In the genomic region with DNA sequence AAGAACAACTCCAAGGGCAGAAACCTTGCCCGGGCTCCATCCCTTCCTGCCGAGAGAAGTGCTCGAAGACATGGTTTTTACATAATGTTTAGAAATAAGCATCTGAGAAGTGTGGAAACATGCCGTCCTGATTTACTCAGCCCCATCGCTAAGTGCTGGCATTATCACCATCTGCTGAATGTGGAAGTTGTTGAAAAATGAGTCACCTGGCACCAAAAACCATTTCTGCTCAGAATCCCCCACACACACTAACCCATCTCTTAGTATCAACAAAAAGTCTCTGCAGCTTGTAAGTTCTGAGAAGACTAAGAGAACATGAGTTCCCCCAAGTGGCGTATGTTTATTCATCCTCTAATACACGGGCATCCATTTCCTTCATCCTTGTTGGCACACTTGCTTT, we compare ENCODE assay signal across 12 cellular contexts. TPM values are rescaled to one million over a fixed set of nuclear protein-coding genes. Genes with fewer than 3 reads are reported as not detected.
DNase-seq lines count a peak whose midpoint lies in the region; ATAC-seq, FAIRE-seq and TF ChIP-seq lines count a peak whose summit lies in the region.
"Had no signal": no experiment of that assay in that cellular context is flagged by ENCODE, and none has a peak within 500 bp of the region (broad histone marks: within the 10 kb centered on the region; RNA-seq: fewer than 3 reads in every experiment).

No MANE protein-coding gene starts in this region.

- no peak overlapping the region for H3K9ac ChIP-seq in neural progenitor cell

- no peak overlapping the region for H3K4me3 ChIP-seq in fibroblast of the aortic adventitia (ENCODE audit: low read depth, low read length)
- H3K4me3 ChIP-seq in neural progenitor cell: no peak overlapping the region
- no peak overlapping the region for H3K4me3 ChIP-seq in OCI-LY7 (ENCODE audit: low read depth, low read length, poor library complexity, severe bottlenecking)
- H3K4me3 ChIP-seq: dorsolateral prefrontal cortex, GM23338, sigmoid colon, SJCRH30 had no signal

- H3K27ac Mint-ChIP-seq in HFFc6 (no peak overlapping the region), neural progenitor cell (no peak overlapping the region)
- H3K27ac Mint-ChIP-seq: GM23338 had no signal

- no TSS peak for BruUV-seq in OCI-LY7 (replicated peaks; lab: Mats Ljungman, UMichigan)

- H3K27me3 Mint-ChIP-seq in HFFc6 (ENCODE audit: insufficient read depth): peaks cover 24% of the 10 kb centered on the region
- peaks cover 3% of the 10 kb centered on the region for H3K27me3 Mint-ChIP-seq in neural progenitor cell (ENCODE audit: insufficient read depth, low read depth)

- DNase-seq in HFFc6 (peak; percentile 24), fibroblast of the aortic adventitia (ENCODE audit: low read depth) (peak; percentile 84), stromal cell of bone marrow (ENCODE audit: low read depth) (peak; percentile 44), neural progenitor cell (ENCODE audit: low spot score) (no peak), OCI-LY7 (ENCODE audit: low spot score) (no peak), D721Med (ENCODE audit: insufficient read length, low spot score) (no peak)
- DNase-seq: activated CD4-positive, CD25-positive, alpha-beta regulatory T cell; sigmoid colon; SJCRH30 had no signal

- H3K27me3 ChIP-seq in neural progenitor cell: no peaks in the 10 kb centered on the region
- H3K27me3 ChIP-seq: dorsolateral prefrontal cortex, sigmoid colon had no signal

- TF ChIP-seq CTCF in HFFc6 (IDR thresholded peaks at IDR 0.05): no peak
- TF ChIP-seq CTCF in fibroblast of the aortic adventitia (IDR thresholded peaks at IDR 0.05; ENCODE audit: insufficient read depth, low read length): no peak
- no peak for TF ChIP-seq CTCF in neural progenitor cell (IDR thresholded peaks at IDR 0.05)
- no peak for TF ChIP-seq CTCF in OCI-LY7 (conservative IDR thresholded peaks at IDR 0.05; ENCODE audit: low read length)
- no peak for TF ChIP-seq CTCF in D721Med (IDR thresholded peaks at IDR 0.05; ENCODE audit: insufficient read depth, missing control alignments)

- H3K27ac ChIP-seq in neural progenitor cell (no peak overlapping the region), OCI-LY7 (ENCODE audit: low read depth, low read length, poor library complexity, severe bottlenecking) (no peak overlapping the region)
- H3K27ac ChIP-seq: SJCRH30 had no signal

- no peak for FAIRE-seq in D721Med (lab: Jason Lieb, UNC)

- H3F3A ChIP-seq in neural progenitor cell (ENCODE audit: low read depth): no peaks in the 10 kb centered on the region

- ATAC-seq in SK-N-SH treated with all-trans-retinoic acid at 6 μM for 48 hours: peak; percentile 36; the same call in 2 of the 3 replicates
- ATAC-seq: GM23338 had no signal

- no peaks in the 10 kb centered on the region for H3K9me3 Mint-ChIP-seq in HFFc6
- H3K9me3 Mint-ChIP-seq in neural progenitor cell: no peaks in the 10 kb centered on the region
- H3K9me3 Mint-ChIP-seq: GM23338 had no signal

- H3K9me3 ChIP-seq in neural progenitor cell (ENCODE audit: low read depth): no peaks in the 10 kb centered on the region
- H3K9me3 ChIP-seq in OCI-LY7 (ENCODE audit: low read length): no peaks in the 10 kb centered on the region
- H3K9me3 ChIP-seq: sigmoid colon, SJCRH30 had no signal

- H2AFZ ChIP-seq in neural progenitor cell (replicated peaks) (no peak overlapping the region), OCI-LY7 (ENCODE audit: low read length) (no peak overlapping the region)
- H2AFZ ChIP-seq: GM23338 had no signal

- CTCF ChIA-PET in OCI-LY7 (lab: Charles Lee; ENCODE audit: unreplicated experiment): no interaction called here

- H3K36me3 Mint-ChIP-seq in HFFc6 (ENCODE audit: low read depth) (no peaks in the 10 kb centered on the region), neural progenitor cell (no peaks in the 10 kb centered on the region)

- H3K36me3 ChIP-seq in neural progenitor cell (no peaks in the 10 kb centered on the region), OCI-LY7 (ENCODE audit: insufficient read depth, low read length) (no peaks in the 10 kb centered on the region)
- H3K36me3 ChIP-seq: sigmoid colon, SJCRH30 had no signal

- H3K79me2 ChIP-seq in neural progenitor cell (ENCODE audit: low read depth) (no peaks in the 10 kb centered on the region), OCI-LY7 (ENCODE audit: insufficient read depth, low read depth, low read length) (no peaks in the 10 kb centered on the region)

- H4K20me1 ChIP-seq in neural progenitor cell (ENCODE audit: low read depth): no peaks in the 10 kb centered on the region
- H4K20me1 ChIP-seq in OCI-LY7 (ENCODE audit: insufficient read depth, low read length): no peaks in the 10 kb centered on the region

- H3K4me1 Mint-ChIP-seq in HFFc6 (ENCODE audit: low read depth): 0 out of 2 replicates have a peak, but pooled peaks cover 6% of the 10 kb centered on the region
- no peaks in the 10 kb centered on the region for H3K4me1 Mint-ChIP-seq in neural progenitor cell
- H3K4me1 Mint-ChIP-seq: GM23338 had no signal

- H3K4me3 Mint-ChIP-seq in HFFc6 (no peak overlapping the region), neural progenitor cell (no peak overlapping the region)
- H3K4me3 Mint-ChIP-seq: GM23338 had no signal

- H3K4me2 ChIP-seq in neural progenitor cell (no peak overlapping the region), OCI-LY7 (ENCODE audit: low read length) (no peak overlapping the region)
- H3K4me2 ChIP-seq: GM23338 had no signal

- POLR2A ChIA-PET in OCI-LY7 (lab: Charles Lee): interaction anchor here (0.6 kb wide), 1 partner anchor 335 kb away, joined by 3 read pairs; no protein-coding TSS in a partner anchor

- H3K4me1 ChIP-seq in neural progenitor cell: no peaks in the 10 kb centered on the region
- H3K4me1 ChIP-seq in OCI-LY7 (ENCODE audit: insufficient read depth, low read length, poor library complexity, severe bottlenecking): no peaks in the 10 kb centered on the region
- H3K4me1 ChIP-seq: sigmoid colon, SJCRH30 had no signal

- intact Hi-C loops in OCI-LY7 (cut with micrococcal nuclease; ENCODE audit: unreplicated experiment): no loop called here

- no peaks in the 10 kb centered on the region for H3K9me2 ChIP-seq in OCI-LY7 (ENCODE audit: insufficient read depth, low read length)

TF ChIP-seq in SK-N-SH treated with all-trans-retinoic acid at 6 μM for 48 hours, 23 proteins besides CTCF, POLR2A, EP300 and RAD21:
- TF ChIP-seq ISL1 (CRISPR knock-in tag; IDR thresholded peaks at IDR 0.05): no peak
- no peak for TF ChIP-seq GLIS3 (CRISPR knock-in tag; IDR thresholded peaks at IDR 0.05)
- TF ChIP-seq, protein P1, sequence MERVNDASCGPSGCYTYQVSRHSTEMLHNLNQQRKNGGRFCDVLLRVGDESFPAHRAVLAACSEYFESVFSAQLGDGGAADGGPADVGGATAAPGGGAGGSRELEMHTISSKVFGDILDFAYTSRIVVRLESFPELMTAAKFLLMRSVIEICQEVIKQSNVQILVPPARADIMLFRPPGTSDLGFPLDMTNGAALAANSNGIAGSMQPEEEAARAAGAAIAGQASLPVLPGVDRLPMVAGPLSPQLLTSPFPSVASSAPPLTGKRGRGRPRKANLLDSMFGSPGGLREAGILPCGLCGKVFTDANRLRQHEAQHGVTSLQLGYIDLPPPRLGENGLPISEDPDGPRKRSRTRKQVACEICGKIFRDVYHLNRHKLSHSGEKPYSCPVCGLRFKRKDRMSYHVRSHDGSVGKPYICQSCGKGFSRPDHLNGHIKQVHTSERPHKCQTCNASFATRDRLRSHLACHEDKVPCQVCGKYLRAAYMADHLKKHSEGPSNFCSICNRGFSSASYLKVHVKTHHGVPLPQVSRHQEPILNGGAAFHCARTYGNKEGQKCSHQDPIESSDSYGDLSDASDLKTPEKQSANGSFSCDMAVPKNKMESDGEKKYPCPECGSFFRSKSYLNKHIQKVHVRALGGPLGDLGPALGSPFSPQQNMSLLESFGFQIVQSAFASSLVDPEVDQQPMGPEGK (CRISPR knock-in tag; IDR thresholded peaks at IDR 0.05; ENCODE audit: borderline replicate concordance): no peak
- TF ChIP-seq OSR1 (CRISPR knock-in tag; IDR thresholded peaks at IDR 0.05): no peak
- no peak for TF ChIP-seq TOX (CRISPR knock-in tag; IDR thresholded peaks at IDR 0.05; ENCODE audit: borderline replicate concordance)
- TF ChIP-seq ZNF565 (CRISPR knock-in tag; conservative IDR thresholded peaks at IDR 0.05; ENCODE audit: low read depth): no peak
- TF ChIP-seq PPARA (CRISPR knock-in tag; IDR thresholded peaks at IDR 0.05; ENCODE audit: borderline replicate concordance): no peak
- no peak for TF ChIP-seq ZC3H10 (CRISPR knock-in tag; IDR thresholded peaks at IDR 0.05)
- no peak for TF ChIP-seq SNAI2 (CRISPR knock-in tag; IDR thresholded peaks at IDR 0.05)
- no peak for TF ChIP-seq CSRNP3 (CRISPR knock-in tag; IDR thresholded peaks at IDR 0.05)
- TF ChIP-seq ZFP3 (CRISPR knock-in tag; IDR thresholded peaks at IDR 0.05): no peak

RNA-seq across cellular contexts. Expression of gene ARL8B, which starts 51.0 kb away (rescaled TPM):
- 10 to 100 TPM; 48.9 to 64.7 (median 53.7) TPM for total RNA-seq in HFFc6 (2021; fragmentation: NEBNext Ultra II Directional; extraction: Animal tissue kit (Norgen Biotek cat#: 25700))
- total RNA-seq in fibroblast of the aortic adventitia (ENCODE audit: low replicate concordance): 89.0 and 92.0 TPM in 2 replicates
- 29.2 and 39.3 TPM in 2 replicates for total RNA-seq in neural progenitor cell (ENCODE audit: low replicate concordance)
- total RNA-seq in OCI-LY7 (2014; rRNA removed; shearing (Covaris generic)): 20.1 and 27.1 TPM in 2 replicates
- total RNA-seq in OCI-LY7 (2022): 50.7 and 60.4 TPM in 2 replicates

Comparison
In these comparisons a context has a peak if more than half of its experiments do, and no peak if none do; other contexts are left out.
1. DNase-seq: peak in HFFc6 (single experiment), fibroblast of the aortic adventitia (single experiment) and stromal cell of bone marrow (single experiment); none in neural progenitor cell (single experiment), OCI-LY7 (single experiment) and D721Med (single experiment).